ENCODE assay signal across 1 cellular context in genomic region chr7:485188-486081, GRCh38.
TF ChIP-seq lines count a peak whose summit lies in the region.

No MANE protein-coding gene starts in this region.

TF ChIP-seq in HepG2, 621 proteins besides CTCF, POLR2A, EP300 and RAD21:
- TF ChIP-seq ZNF775 (CRISPR knock-in tag; IDR thresholded peaks at IDR 0.05; ENCODE audit: borderline replicate concordance): no peak
- TF ChIP-seq RBM39 (IDR thresholded peaks at IDR 0.05; ENCODE audit: low read depth, low read length, poor library complexity, severe bottlenecking): peak; percentile 65
- TF ChIP-seq NONO (IDR thresholded peaks at IDR 0.05): no peak
- 0 out of 2 replicates have a peak, but pooled peaks have one; percentile 19 for TF ChIP-seq NONO (CRISPR knock-in tag; conservative IDR thresholded peaks at IDR 0.05)
- peak; percentile 68 for TF ChIP-seq TEAD3 (CRISPR knock-in tag; optimal IDR thresholded peaks at IDR 0.05; ENCODE audit: borderline replicate concordance)
- TF ChIP-seq THAP11 (CRISPR knock-in tag; IDR thresholded peaks at IDR 0.05): no peak
- TF ChIP-seq FOXA1 (IDR thresholded peaks at IDR 0.05): no peak
- peak; percentile 40; the same call in 1 of the 2 replicates for TF ChIP-seq FOXA1 (CRISPR knock-in tag; IDR thresholded peaks at IDR 0.05)
- no peak for TF ChIP-seq ZNF891 (CRISPR knock-in tag; IDR thresholded peaks at IDR 0.05)
- peak; percentile 11; the same call in 1 of the 2 replicates for TF ChIP-seq ZNF687 (CRISPR knock-in tag; IDR thresholded peaks at IDR 0.05)
- TF ChIP-seq SP5 (CRISPR knock-in tag; IDR thresholded peaks at IDR 0.05; ENCODE audit: borderline replicate concordance, low read depth): peak; percentile 80
- TF ChIP-seq PATZ1 (CRISPR knock-in tag; IDR thresholded peaks at IDR 0.05): peak; percentile 57
- TF ChIP-seq TMF1 (CRISPR knock-in tag; IDR thresholded peaks at IDR 0.05; ENCODE audit: low read depth): no peak
- peak; percentile 67; the same call in 1 of the 2 replicates for TF ChIP-seq HNRNPL (IDR thresholded peaks at IDR 0.05; ENCODE audit: low read depth, low read length)
- TF ChIP-seq MATR3 (CRISPR knock-in tag; IDR thresholded peaks at IDR 0.05): no peak
- peak; percentile 7 for TF ChIP-seq SRSF1 (optimal IDR thresholded peaks at IDR 0.05; ENCODE audit: low read depth, low read length)
- TF ChIP-seq CEBPB (IDR thresholded peaks at IDR 0.05; ENCODE audit: borderline replicate concordance, low read depth, low read length): no peak
- peak; percentile 12; the same call in 1 of the 2 replicates for TF ChIP-seq ZSCAN22 (CRISPR knock-in tag; IDR thresholded peaks at IDR 0.05)
- no peak for TF ChIP-seq ZNF446 (CRISPR knock-in tag; IDR thresholded peaks at IDR 0.05)
- TF ChIP-seq CBX1 (IDR thresholded peaks at IDR 0.05; ENCODE audit: low read depth): peak; percentile 29
